In the genomic region with DNA sequence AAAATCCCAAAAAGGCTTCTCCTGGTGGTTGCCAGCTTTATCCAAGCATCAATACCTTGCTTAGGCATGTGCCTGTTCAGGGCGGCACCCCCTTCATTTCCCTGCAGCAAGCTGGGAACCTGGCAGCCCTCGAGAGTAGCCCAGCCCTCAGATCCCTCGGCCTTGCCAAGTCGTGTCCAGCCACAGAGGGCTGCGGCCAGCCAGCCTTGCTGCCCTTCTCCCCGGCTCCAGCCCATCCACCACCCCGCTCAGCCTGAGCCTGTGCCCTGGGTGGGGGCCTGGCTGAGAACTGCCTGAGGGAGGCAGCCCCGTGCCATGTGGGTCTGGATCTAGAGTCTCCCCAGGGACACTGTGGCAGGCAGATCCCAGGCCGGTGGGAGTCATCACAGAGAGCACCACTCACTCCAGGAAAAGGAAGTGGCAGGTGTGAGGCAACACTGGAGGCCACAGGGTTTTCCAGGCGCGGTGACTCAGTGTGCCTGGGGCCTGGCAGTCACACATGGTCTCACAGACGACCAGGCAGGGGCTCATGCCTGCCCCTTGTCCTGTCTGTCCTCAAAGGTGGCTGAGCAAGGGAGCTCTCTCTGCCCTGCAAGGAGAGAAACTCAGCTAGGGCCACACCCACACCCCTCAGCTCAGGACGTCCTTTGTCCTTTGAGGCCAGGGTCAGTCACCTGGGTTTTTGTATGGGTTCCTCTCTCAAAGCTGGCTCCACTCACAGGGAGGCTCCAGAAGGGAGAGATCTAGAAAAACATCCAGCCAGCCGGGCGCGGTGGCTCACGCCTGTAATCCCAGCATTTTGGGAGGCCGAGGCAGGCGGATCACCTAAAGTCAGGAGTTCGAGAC, we compare ENCODE assay signal across 8 cellular contexts. TPM values are rescaled to one million over a fixed set of nuclear protein-coding genes. Genes with fewer than 3 reads are reported as not detected.
DNase-seq lines count a peak whose midpoint lies in the region; ATAC-seq, FAIRE-seq and TF ChIP-seq lines count a peak whose summit lies in the region.

No MANE protein-coding gene starts in this region.

- H3K36me3 ChIP-seq in Panc1 (ENCODE audit: control insufficient read depth, insufficient read depth, low read length): no peaks in the 10 kb centered on the region; the same call in 1 of the 2 replicates
- H3K36me3 ChIP-seq in GM12878 (ENCODE audit: control insufficient read depth in 2 of 2, insufficient read depth in 2 of 2, low read length in 1 of 2): peaks cover 24 to 60% of the 10 kb centered on the region in 2 experiments

- H3K27me3 Mint-ChIP-seq in stimulated activated naive CD8-positive, alpha-beta T cell treated with anti-CD3 and anti-CD28 coated beads, Interleukin-15, amount 100 ng/mL, for 72 hours: no peaks in the 10 kb centered on the region

- RAD21 ChIA-PET in GM12878 (lab: Charles Lee; ENCODE audit: unreplicated experiment): interaction anchor here (1.5 to 15.8 kb wide), 2 partner anchors 8 to 21 kb away, joined by 4 to 253 read pairs; a partner anchor contains a TSS

- peak overlapping the region; percentile 33; the same call in 1 of the 2 replicates for H3K4me2 ChIP-seq in GM12878 (ENCODE audit: control insufficient read depth, insufficient read depth)

- H3K9me3 ChIP-seq in Panc1 (ENCODE audit: control insufficient read depth, insufficient read depth, low read depth, low read length) (no peaks in the 10 kb centered on the region), GM12878 (replicated peaks; ENCODE audit: control insufficient read depth, insufficient read depth, low read length) (no peaks in the 10 kb centered on the region)

- H3K79me2 ChIP-seq in GM12878 (ENCODE audit: control insufficient read depth, insufficient read depth, low read length): peaks cover 50% of the 10 kb centered on the region

- CTCF ChIA-PET in Panc1 (lab: Charles Lee): interaction anchor here (0.6 to 1.5 kb wide), 2 partner anchors 10 to 13 kb away, joined by 4 to 6 read pairs; no protein-coding TSS in a partner anchor
- CTCF ChIA-PET in GM12878 (lab: Yijun Ruan, JAX): interaction anchor here (1.2 to 28.8 kb wide), 4 partner anchors 6 to 226 kb away, joined by 3 to 1208 read pairs (median 374); a partner anchor contains a TSS

- H3K4me1 ChIP-seq in Panc1 (ENCODE audit: control insufficient read depth, insufficient read depth, low read length) (peaks cover 69% of the 10 kb centered on the region), GM12878 (ENCODE audit: control insufficient read depth, insufficient read depth, low read length) (peaks cover 95% of the 10 kb centered on the region)

- FAIRE-seq in GM12878 (lab: Jason Lieb, UNC): no peak

- H3K27ac ChIP-seq in Panc1 (ENCODE audit: low read length): peak overlapping the region; percentile 98
- H3K27ac ChIP-seq in GM12878 (ENCODE audit: control insufficient read depth, insufficient read depth): peak overlapping the region; percentile 63

- intact Hi-C loops in Panc1 (cut with micrococcal nuclease; ENCODE audit: unreplicated experiment) (no loop called here), GM12878 (cut with micrococcal nuclease; ENCODE audit: unreplicated experiment) (no loop called here), left colon (cut with DNase I, micrococcal nuclease) (no loop called here)

- TF ChIP-seq RAD21 in GM12878 (IDR thresholded peaks at IDR 0.05; ENCODE audit: insufficient read depth, low read depth, low read length): no peak

- no peaks in the 10 kb centered on the region for H4K20me1 ChIP-seq in GM12878 (ENCODE audit: control insufficient read depth, insufficient read depth)

- POLR2A ChIA-PET in Panc1 (lab: Charles Lee): no interaction called here
- POLR2A ChIA-PET in GM12878 (lab: Charles Lee): interaction anchor here (0.5 to 24.3 kb wide), 6 partner anchors 9 to 1085 kb away, joined by 3 to 620 read pairs (median 4); a partner anchor contains a TSS

- H3K4me3 ChIP-seq in Panc1 (ENCODE audit: low read depth in 2 of 2, low read length in 2 of 2) (no peak overlapping the region), GM12878 (no peak overlapping the region)

- H3K27me3 ChIP-seq in Panc1 (ENCODE audit: control insufficient read depth, insufficient read depth, low read length) (no peaks in the 10 kb centered on the region), GM12878 (replicated peaks in 1 of 2; ENCODE audit: control insufficient read depth in 2 of 2, insufficient read depth in 2 of 2, low read length in 1 of 2) (no peaks in the 10 kb centered on the region)

- no peaks in the 10 kb centered on the region for H3K9me3 Mint-ChIP-seq in stimulated activated naive CD8-positive, alpha-beta T cell treated with anti-CD3 and anti-CD28 coated beads, Interleukin-15, amount 100 ng/mL, for 72 hours

- no peak for TF ChIP-seq CTCF in Panc1 (IDR thresholded peaks at IDR 0.05)
- TF ChIP-seq CTCF in GM12878 (IDR thresholded peaks at IDR 0.05 in 2 of 3, conservative IDR thresholded peaks at IDR 0.05 in 1 of 3; ENCODE audit: control insufficient read depth in 2 of 3, extremely low read depth in 1 of 3, insufficient read depth in 1 of 3, low read depth in 3 of 3, low read length in 3 of 3): no peak

- TF ChIP-seq POLR2A in GM12878 (IDR thresholded peaks at IDR 0.05; ENCODE audit: low read depth, low read length): peak; percentile 45; the same call in 1 of the 2 replicates

- no peak overlapping the region for H3K9ac ChIP-seq in GM12878 (ENCODE audit: control insufficient read depth, insufficient read depth, low read length)

- H3K27ac Mint-ChIP-seq in stimulated activated naive CD8-positive, alpha-beta T cell treated with anti-CD3 and anti-CD28 coated beads, Interleukin-15, amount 100 ng/mL, for 72 hours: peak overlapping the region; percentile 27 to 72

- H3K4me1 Mint-ChIP-seq in stimulated activated naive CD8-positive, alpha-beta T cell treated with anti-CD3 and anti-CD28 coated beads, Interleukin-15, amount 100 ng/mL, for 72 hours: peaks cover 100% of the 10 kb centered on the region

- BruUV-seq in Panc1 (replicated peaks; lab: Mats Ljungman, UMichigan) (no TSS peak), GM12878 (replicated peaks; lab: Mats Ljungman, UMichigan) (no TSS peak)

- DNase-seq in GF-D8 (lab: John Stamatoyannopoulos, UW): peak; percentile 91
- DNase-seq in Panc1 (ENCODE audit: low read depth, low spot score): no peak
- DNase-seq in GM12878 (ENCODE audit: low read depth, low spot score): no peak
- peak in 1 of 2 donors; percentile 67 for DNase-seq in left colon
- DNase-seq in stimulated activated naive CD8-positive, alpha-beta T cell treated with anti-CD3 and anti-CD28 coated beads, Interleukin-15, amount 100 ng/mL, for 72 hours: peak in 1 of 2 donors; percentile 76
- no peak for DNase-seq in NCI-H526 treated with DMSO at 0.1 percent for 48 hours (lab: John Stamatoyannopoulos, UW)

- TF ChIP-seq EP300 in GM12878 (IDR thresholded peaks at IDR 0.05; ENCODE audit: borderline replicate concordance in 1 of 2, control insufficient read depth in 1 of 2, low read depth in 2 of 2, low read length in 2 of 2): no peak

- in situ Hi-C loops in Panc1 (cut with HindIII; ENCODE audit: low pct_unique_long_range_greater_than_20kb, low sequenced_read_pairs): no loop called here
- in situ Hi-C loops in GM12878 (cut with MboI): no loop called here

- WGBS in GM12878 (ENCODE audit: insufficient coverage, insufficient replicate concordance, low lambda C conversion rate, missing lambda C conversion rate): 49% methylated on average over 20 of the region's 20 CpGs

- H2AFZ ChIP-seq in GM12878 (ENCODE audit: control insufficient read depth, low read depth, low read length): no peak overlapping the region

- ATAC-seq in Panc1: peak; percentile 50
- ATAC-seq in GM12878: peak; percentile 0
- ATAC-seq in left colon: peak; percentile 44
- ATAC-seq in stimulated activated naive CD8-positive, alpha-beta T cell treated with anti-CD3 and anti-CD28 coated beads, Interleukin-15, amount 100 ng/mL, for 72 hours: peak; percentile 11
- no peak for ATAC-seq in GM21390 (IDR thresholded peaks at IDR 0.05; ENCODE audit: unreplicated experiment)
- no peak for ATAC-seq in GM21381 (IDR thresholded peaks at IDR 0.05; ENCODE audit: unreplicated experiment)

- H3K4me3 Mint-ChIP-seq in stimulated activated naive CD8-positive, alpha-beta T cell treated with anti-CD3 and anti-CD28 coated beads, Interleukin-15, amount 100 ng/mL, for 72 hours: peak overlapping the region; percentile 85 to 90

- SMC1A ChIA-PET in GM12878 (lab: Charles Lee; ENCODE audit: uncharacterized antibody, unreplicated experiment): interaction anchor here (11.6 to 15.0 kb wide), 3 partner anchors 5 to 21 kb away, joined by 226 to 306 read pairs (median 306); a partner anchor contains a TSS

RNA-seq across cellular contexts. Expression of a gene that starts 12.2 kb away (rescaled TPM):
- total RNA-seq in Panc1 (2021; ENCODE audit: unreplicated experiment) (4.1 TPM), GM12878 (2014; rRNA removed) (0.11 and 1.3 TPM in 2 replicates), GM12878 (2014; rRNA removed; fragmentation: Illumina TruSeq; extraction: Trizol) (0.09 TPM in 2 replicates), GM12878 (2021) (0.36 and 0.45 TPM in 2 replicates), left colon (10 to 100 TPM; 44.5 to 45.5 TPM)
- polyA plus RNA-seq in Panc1 (2012; ENCODE audit: insufficient read length): 3.1 TPM
- total RNA-seq in GM12878 (2013; cell fraction: nucleolus; rRNA removed): 0.73 and 1.6 TPM in 2 replicates
- polyA plus RNA-seq in GM12878 (2011; ENCODE audit: low read depth): 0.10 TPM
- polyA plus RNA-seq in GM12878 (2011; rRNA removed) (0.04 and 0.12 TPM in 2 replicates), GM12878 (2014; fragmentation: Illumina TruSeq; extraction: Trizol) (0.03 and 0.46 TPM in 2 replicates), GM12878 (2014; fragmentation: Nextera tagmentation; extraction: Ambion mirVana) (under 1 TPM in 1 of 2 experiments, not detected in 1; 0.02 TPM), GM12878 (2014; rRNA removed) (0.44 and 0.53 TPM in 2 replicates), GM12878 (2016; fragmentation: Nextera tagmentation; extraction: Ambion mirVana) (under 1 TPM; 0.04 TPM)
- polyA plus RNA-seq in GM12878 (2011; cell fraction: cytosol; rRNA removed): 0.10 and 0.13 TPM in 2 replicates
- 0.48 and 0.92 TPM in 2 replicates for polyA plus RNA-seq in GM12878 (2011; cell fraction: nucleus; rRNA removed)
- 0.22 and 0.45 TPM in 2 replicates for polyA plus RNA-seq in GM12878 (2012)
- 0.05 TPM in 1 of 2 replicates, not detected in the other for polyA minus RNA-seq in GM12878 (2011; rRNA and poly(A)+ RNA removed)
- polyA minus RNA-seq in GM12878 (2011; cell fraction: cytosol; rRNA and poly(A)+ RNA removed): 0.13 TPM in 1 of 2 replicates, not detected in the other
- 0.19 and 0.24 TPM in 2 replicates for polyA minus RNA-seq in GM12878 (2011; cell fraction: nucleus; rRNA and poly(A)+ RNA removed)

RNA-seq across cellular contexts. Expression of a gene that starts 21.8 kb away (rescaled TPM):
- total RNA-seq in Panc1 (2021; ENCODE audit: unreplicated experiment) (186 TPM), GM12878 (2014; rRNA removed) (50.9 and 64.6 TPM in 2 replicates), GM12878 (2014; rRNA removed; fragmentation: Illumina TruSeq; extraction: Trizol) (24.3 and 24.5 TPM in 2 replicates), GM12878 (2021) (165 and 166 TPM in 2 replicates), left colon (10 to 100 TPM; 76.1 to 91.5 TPM)
- polyA plus RNA-seq in Panc1 (2012; ENCODE audit: insufficient read length): 280 TPM
- total RNA-seq in GM12878 (2013; cell fraction: nucleolus; rRNA removed): 122 and 128 TPM in 2 replicates
- 43.3 TPM for polyA plus RNA-seq in GM12878 (2011; ENCODE audit: low read depth)
- polyA plus RNA-seq in GM12878 (2011; rRNA removed) (21.0 and 50.4 TPM in 2 replicates), GM12878 (2014; fragmentation: Illumina TruSeq; extraction: Trizol) (18.9 and 71.4 TPM in 2 replicates), GM12878 (2014; fragmentation: Nextera tagmentation; extraction: Ambion mirVana) (1 to 10 TPM; 1.0 to 2.2 TPM), GM12878 (2014; rRNA removed) (68.5 and 102 TPM in 2 replicates), GM12878 (2016; fragmentation: Nextera tagmentation; extraction: Ambion mirVana) (10 to 100 TPM; 88.1 to 97.5 TPM)
- polyA plus RNA-seq in GM12878 (2011; cell fraction: cytosol; rRNA removed): 79.0 and 83.3 TPM in 2 replicates
- polyA plus RNA-seq in GM12878 (2011; cell fraction: nucleus; rRNA removed): 107 and 190 TPM in 2 replicates
- polyA plus RNA-seq in GM12878 (2012): 112 and 125 TPM in 2 replicates
- 75.9 and 95.9 TPM in 2 replicates for polyA minus RNA-seq in GM12878 (2011; rRNA and poly(A)+ RNA removed)
- 32.5 and 39.8 TPM in 2 replicates for polyA minus RNA-seq in GM12878 (2011; cell fraction: cytosol; rRNA and poly(A)+ RNA removed)
- 37.4 and 72.2 TPM in 2 replicates for polyA minus RNA-seq in GM12878 (2011; cell fraction: nucleus; rRNA and poly(A)+ RNA removed)

RNA-seq across cellular contexts. Expression of a gene that starts 46.3 kb away (rescaled TPM):
- total RNA-seq in Panc1 (2021; ENCODE audit: unreplicated experiment) (54.5 TPM), GM12878 (2014; rRNA removed) (14.4 and 19.0 TPM in 2 replicates), GM12878 (2014; rRNA removed; fragmentation: Illumina TruSeq; extraction: Trizol) (6.3 and 6.5 TPM in 2 replicates), GM12878 (2021) (31.1 and 32.6 TPM in 2 replicates), left colon (10 to 100 TPM; 21.0 to 25.5 TPM)
- 84.8 TPM for polyA plus RNA-seq in Panc1 (2012; ENCODE audit: insufficient read length)
- 19.7 and 20.0 TPM in 2 replicates for total RNA-seq in GM12878 (2013; cell fraction: nucleolus; rRNA removed)
- 34.2 TPM for polyA plus RNA-seq in GM12878 (2011; ENCODE audit: low read depth)
- polyA plus RNA-seq in GM12878 (2011; rRNA removed) (6.0 and 19.0 TPM in 2 replicates), GM12878 (2014; fragmentation: Illumina TruSeq; extraction: Trizol) (13.0 and 22.4 TPM in 2 replicates), GM12878 (2014; fragmentation: Nextera tagmentation; extraction: Ambion mirVana) (1 to 10 TPM; 2.5 to 4.1 TPM), GM12878 (2014; rRNA removed) (26.8 and 37.5 TPM in 2 replicates), GM12878 (2016; fragmentation: Nextera tagmentation; extraction: Ambion mirVana) (10 to 100 TPM; 38.9 to 39.7 TPM)
- 21.8 and 25.3 TPM in 2 replicates for polyA plus RNA-seq in GM12878 (2011; cell fraction: cytosol; rRNA removed)
- polyA plus RNA-seq in GM12878 (2011; cell fraction: nucleus; rRNA removed): 82.8 and 85.9 TPM in 2 replicates
- 23.4 and 25.0 TPM in 2 replicates for polyA plus RNA-seq in GM12878 (2012)
- 11.0 and 14.9 TPM in 2 replicates for polyA minus RNA-seq in GM12878 (2011; rRNA and poly(A)+ RNA removed)
- 11.9 and 14.7 TPM in 2 replicates for polyA minus RNA-seq in GM12878 (2011; cell fraction: cytosol; rRNA and poly(A)+ RNA removed)
- 11.5 and 17.5 TPM in 2 replicates for polyA minus RNA-seq in GM12878 (2011; cell fraction: nucleus; rRNA and poly(A)+ RNA removed)

RNA-seq across cellular contexts. Expression of a gene that starts 53.6 kb away (rescaled TPM):
- total RNA-seq in Panc1 (2021; ENCODE audit: unreplicated experiment): 46.4 TPM
- polyA plus RNA-seq in Panc1 (2012; ENCODE audit: insufficient read length): 57.8 TPM
- total RNA-seq in GM12878 (2013; cell fraction: nucleolus; rRNA removed): 51.0 and 55.9 TPM in 2 replicates
- 66.7 and 74.7 TPM in 2 replicates for total RNA-seq in GM12878 (2014; rRNA removed)
- 36.9 and 41.0 TPM in 2 replicates for total RNA-seq in GM12878 (2014; rRNA removed; fragmentation: Illumina TruSeq; extraction: Trizol)
- total RNA-seq in GM12878 (2021): 78.1 and 79.2 TPM in 2 replicates
- polyA plus RNA-seq in GM12878 (2011; ENCODE audit: low read depth): 11.2 TPM
- polyA plus RNA-seq in GM12878 (2011; rRNA removed): 27.3 and 49.9 TPM in 2 replicates
- polyA plus RNA-seq in GM12878 (2011; cell fraction: cytosol; rRNA removed): 73.2 and 91.2 TPM in 2 replicates
- polyA plus RNA-seq in GM12878 (2011; cell fraction: nucleus; rRNA removed): 284 and 290 TPM in 2 replicates
- polyA plus RNA-seq in GM12878 (2012): 33.8 and 37.8 TPM in 2 replicates
- polyA plus RNA-seq in GM12878 (2014; fragmentation: Illumina TruSeq; extraction: Trizol): 16.1 and 42.8 TPM in 2 replicates
- polyA plus RNA-seq in GM12878 (2014; fragmentation: Nextera tagmentation; extraction: Ambion mirVana): 1 to 10 TPM in 1 of 2 experiments, under 1 TPM in 1; 0.98 to 4.4 TPM
- 69.0 and 71.8 TPM in 2 replicates for polyA plus RNA-seq in GM12878 (2014; rRNA removed)
- 10 to 100 TPM; 47.8 to 52.9 TPM for polyA plus RNA-seq in GM12878 (2016; fragmentation: Nextera tagmentation; extraction: Ambion mirVana)
- polyA minus RNA-seq in GM12878 (2011; rRNA and poly(A)+ RNA removed): 58.6 and 101 TPM in 2 replicates
- 25.9 and 26.6 TPM in 2 replicates for polyA minus RNA-seq in GM12878 (2011; cell fraction: cytosol; rRNA and poly(A)+ RNA removed)
- 50.8 and 62.9 TPM in 2 replicates for polyA minus RNA-seq in GM12878 (2011; cell fraction: nucleus; rRNA and poly(A)+ RNA removed)
- total RNA-seq in left colon: 10 to 100 TPM in 1 of 2 donors, 1 to 10 TPM in 1; 7.3 to 13.9 TPM

Comparison
In these comparisons a context has a peak if more than half of its experiments do, and no peak if none do; other contexts are left out.
1. ATAC-seq: peak in Panc1 (single experiment), GM12878 (single experiment), left colon (single experiment) and stimulated activated naive CD8-positive, alpha-beta T cell treated with anti-CD3 and anti-CD28 coated beads, Interleukin-15, amount 100 ng/mL, for 72 hours (single experiment); none in GM21390 (single experiment) and GM21381 (single experiment).